Comparison of ENCODE assay signal across 26 cellular contexts in genomic region chr1:153251988-153252387, GRCh38.
"Had no signal": no experiment of that assay in that cellular context is flagged by ENCODE, and none has a peak within 500 bp of the region (broad histone marks: within the 10 kb centered on the region; RNA-seq: fewer than 3 reads in every experiment).

No MANE protein-coding gene starts in this region.

- H3K36me3 ChIP-seq: brain microvascular endothelial cell, esophagus squamous epithelium, left lung, lower lobe of right lung, spleen, transverse colon had no signal

- H3K4me1 Mint-ChIP-seq: endodermal cell had no signal

- H3K9me3 Mint-ChIP-seq: activated CD4-positive, alpha-beta memory T cell treated with anti-CD3 and anti-CD28 coated beads for 36 hours; activated CD4-positive, alpha-beta T cell treated with anti-CD3 and anti-CD28 coated beads, Interleukin-2, amount 10 ng/mL, durations not matched to agents 24 days and 14 days; activated naive CD4-positive, alpha-beta T cell treated with anti-CD3 and anti-CD28 coated beads, Interleukin-2, amount 10 ng/mL, durations not matched to agents 7 days and 5 days; activated naive CD8-positive, alpha-beta T cell treated with anti-CD3 and anti-CD28 coated beads, Interleukin-2, amount 10 ng/mL, durations not matched to agents 7 days and 5 days; activated T-helper 1 cell treated with anti-CD3 and anti-CD28 coated beads, Interleukin-12 subunit alpha, Interleukin-12 subunit beta, Interleukin-2, Interleukin-4 antibody, amounts not matched to agents 30 ng/mL and 10 ng/mL and 1 ng/mL, durations not matched to agents 14 hours and 24 hours and 36 hours; endodermal cell; natural killer cell treated with Interleukin-12 subunit alpha and Interleukin-12 subunit beta and Interleukin-15 and Interleukin-18, amount 100 ng/mL, for 72 hours had no signal

- H3K4me3 ChIP-seq: esophagus squamous epithelium, left lung, lower lobe of right lung, mucosa of descending colon, spleen, testis, transverse colon had no signal

- DNase-seq: activated CD4-positive, alpha-beta memory T cell treated with anti-CD3 and anti-CD28 coated beads for 36 hours; activated CD4-positive, CD25-positive, alpha-beta regulatory T cell treated with anti-CD3 and anti-CD28 coated beads, Interleukin-2, amount 50 U/mL, for 72 hours; activated CD8-positive, alpha-beta memory T cell treated with anti-CD3 and anti-CD28 coated beads, Interleukin-2, amount 50 U/mL, for 4 hours; activated gamma-delta T cell; activated naive CD4-positive, alpha-beta T cell treated with anti-CD3 and anti-CD28 coated beads, Interleukin-2, amount 10 ng/mL, durations not matched to agents 7 days and 5 days; activated naive CD8-positive, alpha-beta T cell treated with anti-CD3 and anti-CD28 coated beads, Interleukin-2, amount 10 ng/mL, durations not matched to agents 7 days and 5 days; activated T-cell treated with anti-CD3 and anti-CD28 coated beads, Interleukin-2, amount 50 U/mL, for 1 hour; brain microvascular endothelial cell; cortex of kidney; endodermal cell; esophagus squamous epithelium; foreskin melanocyte; kidney glomerular epithelial cell; left lung; lower lobe of right lung; mucosa of descending colon; posterior cingulate gyrus; right cardiac atrium; spleen; stimulated activated naive CD8-positive, alpha-beta T cell treated with anti-CD3 and anti-CD28 coated beads, Interleukin-15, Interleukin-2, amounts not matched to agents 100 U/mL and 50 U/mL, for 24 hours; testis; transverse colon had no signal

- H3K27me3 ChIP-seq: brain microvascular endothelial cell, testis, transverse colon had no signal

- H3K4me3 Mint-ChIP-seq: activated CD4-positive, alpha-beta memory T cell treated with anti-CD3 and anti-CD28 coated beads for 36 hours; activated CD4-positive, alpha-beta T cell treated with anti-CD3 and anti-CD28 coated beads, Interleukin-2, amount 10 ng/mL, durations not matched to agents 24 days and 14 days; activated naive CD4-positive, alpha-beta T cell treated with anti-CD3 and anti-CD28 coated beads, Interleukin-2, amount 10 ng/mL, durations not matched to agents 7 days and 5 days; activated naive CD8-positive, alpha-beta T cell treated with anti-CD3 and anti-CD28 coated beads, Interleukin-2, amount 10 ng/mL, durations not matched to agents 7 days and 5 days; activated T-helper 1 cell treated with anti-CD3 and anti-CD28 coated beads, Interleukin-12 subunit alpha, Interleukin-12 subunit beta, Interleukin-2, Interleukin-4 antibody, amounts not matched to agents 30 ng/mL and 10 ng/mL and 1 ng/mL, durations not matched to agents 14 hours and 24 hours and 36 hours; endodermal cell; natural killer cell treated with Interleukin-12 subunit alpha and Interleukin-12 subunit beta and Interleukin-15 and Interleukin-18, amount 100 ng/mL, for 72 hours had no signal

- H3K36me3 Mint-ChIP-seq: activated CD4-positive, alpha-beta memory T cell treated with anti-CD3 and anti-CD28 coated beads for 36 hours; activated naive CD4-positive, alpha-beta T cell treated with anti-CD3 and anti-CD28 coated beads, Interleukin-2, amount 10 ng/mL, durations not matched to agents 7 days and 5 days; activated naive CD8-positive, alpha-beta T cell treated with anti-CD3 and anti-CD28 coated beads, Interleukin-2, amount 10 ng/mL, durations not matched to agents 7 days and 5 days; natural killer cell treated with Interleukin-12 subunit alpha and Interleukin-12 subunit beta and Interleukin-15 and Interleukin-18, amount 100 ng/mL, for 72 hours had no signal

- H3K27ac ChIP-seq: brain microvascular endothelial cell, esophagus squamous epithelium, left lung, lower lobe of right lung, spleen, testis, transverse colon, VCaP had no signal

- H3K27ac Mint-ChIP-seq: activated CD4-positive, alpha-beta memory T cell treated with anti-CD3 and anti-CD28 coated beads for 36 hours; activated CD4-positive, alpha-beta T cell treated with anti-CD3 and anti-CD28 coated beads, Interleukin-2, amount 10 ng/mL, durations not matched to agents 24 days and 14 days; activated naive CD4-positive, alpha-beta T cell treated with anti-CD3 and anti-CD28 coated beads, Interleukin-2, amount 10 ng/mL, durations not matched to agents 7 days and 5 days; activated naive CD8-positive, alpha-beta T cell treated with anti-CD3 and anti-CD28 coated beads, Interleukin-2, amount 10 ng/mL, durations not matched to agents 7 days and 5 days; activated T-helper 1 cell treated with anti-CD3 and anti-CD28 coated beads, Interleukin-12 subunit alpha, Interleukin-12 subunit beta, Interleukin-2, Interleukin-4 antibody, amounts not matched to agents 30 ng/mL and 10 ng/mL and 1 ng/mL, durations not matched to agents 14 hours and 24 hours and 36 hours; endodermal cell; natural killer cell treated with Interleukin-12 subunit alpha and Interleukin-12 subunit beta and Interleukin-15 and Interleukin-18, amount 100 ng/mL, for 72 hours had no signal

- ATAC-seq: left lung; lower lobe of right lung; mucosa of descending colon; natural killer cell treated with Interleukin-12 subunit alpha and Interleukin-12 subunit beta and Interleukin-15 and Interleukin-18, amount 100 ng/mL, for 72 hours; right cardiac atrium; stimulated activated naive CD8-positive, alpha-beta T cell treated with anti-CD3 and anti-CD28 coated beads, Interleukin-15, Interleukin-2, amounts not matched to agents 100 U/mL and 50 U/mL, for 24 hours had no signal

- H3K4me1 ChIP-seq: left lung, lower lobe of right lung, spleen, testis, transverse colon had no signal

- H3K9me3 ChIP-seq: esophagus squamous epithelium, left lung, lower lobe of right lung, mucosa of descending colon, spleen, testis, transverse colon had no signal
